8 cellular contexts compared by ENCODE assay signal in the genomic region with DNA sequence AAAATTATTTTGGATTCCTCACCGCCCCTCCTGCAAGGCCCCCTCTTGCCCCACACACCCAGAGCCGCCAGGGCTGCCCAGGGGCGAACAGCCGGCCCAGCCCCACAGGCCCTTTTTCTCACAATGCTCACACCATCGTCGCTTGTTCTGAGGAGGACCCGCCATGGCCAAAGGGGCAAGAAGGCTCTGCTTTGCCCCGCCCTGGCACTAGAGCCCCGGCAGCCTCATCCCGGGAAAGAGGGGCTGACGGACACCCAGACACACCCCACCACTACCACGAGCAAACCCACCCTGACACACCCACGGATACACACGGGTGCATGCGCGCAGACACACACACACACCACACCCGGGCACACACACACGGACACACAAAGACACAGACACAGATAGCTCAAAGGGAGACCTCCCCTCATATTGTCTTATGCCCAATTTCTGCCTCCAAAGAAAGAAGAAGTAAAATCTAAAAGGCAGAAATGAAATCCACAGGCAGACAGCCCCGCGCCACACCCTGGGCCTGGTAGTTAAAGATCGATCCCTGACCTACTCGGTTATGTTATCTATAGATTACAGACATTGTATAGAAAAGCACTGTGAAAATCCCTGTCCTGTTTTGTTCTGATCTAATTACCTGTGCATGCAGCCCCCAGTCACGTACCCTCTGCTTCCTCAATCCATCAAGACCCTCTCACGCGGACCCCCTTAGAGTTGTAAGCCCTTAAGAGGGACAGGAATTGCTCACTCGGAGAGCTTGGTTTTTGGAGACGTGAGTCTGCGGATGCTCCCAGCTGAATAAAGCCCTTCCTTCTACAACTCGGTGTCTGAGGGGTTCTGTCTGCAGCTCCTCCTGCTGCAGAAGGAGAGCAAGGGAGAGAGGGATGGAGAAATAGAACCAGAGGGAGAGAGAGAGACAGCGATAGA.
DNase-seq lines count a peak whose midpoint lies in the region; ATAC-seq and TF ChIP-seq lines count a peak whose summit lies in the region.
"Not testable (repeated sequence)": the region's sequence is repeated elsewhere in the genome, so short reads cannot be mapped to it uniquely, and the experiment has no call there.

No MANE protein-coding gene starts in this region.

- intact Hi-C loops in activated naive CD4-positive, alpha-beta T cell treated with anti-CD3 and anti-CD28 coated beads for 36 hours (cut with micrococcal nuclease) = not testable (repeated sequence)

- not testable (repeated sequence) for H2BK120ac ChIP-seq in neuronal stem cell (ENCODE audit: low read depth, low read length)

- not testable (repeated sequence) for H4K91ac ChIP-seq in neuronal stem cell (ENCODE audit: low read depth, low read length, poor library complexity)

- H2AK5ac ChIP-seq in neuronal stem cell (ENCODE audit: low read depth, low read length) = peak overlapping the region; percentile 96

- peak overlapping the region; percentile 24 for H4K8ac ChIP-seq in neuronal stem cell (ENCODE audit: low read depth, low read length)

- peak; percentile 15 for DNase-seq in Daoy (ENCODE audit: low read depth)
- DNase-seq in H4 (ENCODE audit: low spot score) = peak; percentile 9
- DNase-seq in RWPE2 (ENCODE audit: low spot score) = peak; percentile 67
- DNase-seq in activated naive CD4-positive, alpha-beta T cell treated with anti-CD3 and anti-CD28 coated beads for 36 hours = peak; percentile 28
- DNase-seq in endodermal cell = peak; percentile 80
- peak; percentile 44 for DNase-seq in inferior parietal cortex (ENCODE audit: extremely low spot score)
- DNase-seq in neuronal stem cell (ENCODE audit: low spot score) = not testable (repeated sequence)
- peak; percentile 52 for DNase-seq in superior temporal gyrus (ENCODE audit: extremely low spot score)

- whole genome bisulfite sequencing in endodermal cell (ENCODE audit: insufficient coverage in 1 of 2, insufficient read length in 1 of 2), 2 experiments = 17 to 21% methylated on average over 23 to 29 of the region's 30 CpGs
- no CpG with 5 or more reads among the region's 30 CpGs for WGBS in neuronal stem cell (ENCODE audit: extremely low coverage in 2 of 2, insufficient read length in 2 of 2, insufficient replicate concordance in 1 of 2), 2 donors

- H3K4me2 ChIP-seq in neuronal stem cell (ENCODE audit: insufficient read depth, low read length, poor library complexity, severe bottlenecking) = peak overlapping the region; percentile 15

- not testable (repeated sequence) for H3K23ac ChIP-seq in neuronal stem cell (ENCODE audit: low read depth, low read length, poor library complexity)

- H3K18ac ChIP-seq in neuronal stem cell (ENCODE audit: low read length) = peak overlapping the region; percentile 64

- not testable (repeated sequence) for H3K4ac ChIP-seq in neuronal stem cell (ENCODE audit: low read length)

- H3K9me3 Mint-ChIP-seq in activated naive CD4-positive, alpha-beta T cell treated with anti-CD3 and anti-CD28 coated beads for 36 hours = not testable (repeated sequence)
- peaks cover 30% of the 10 kb centered on the region for H3K9me3 Mint-ChIP-seq in endodermal cell

- peaks cover 54% of the 10 kb centered on the region for H3K27me3 Mint-ChIP-seq in activated naive CD4-positive, alpha-beta T cell treated with anti-CD3 and anti-CD28 coated beads for 36 hours (ENCODE audit: low read depth)
- peaks cover 70% of the 10 kb centered on the region for H3K27me3 Mint-ChIP-seq in endodermal cell (ENCODE audit: insufficient read depth)

- H2BK12ac ChIP-seq in neuronal stem cell (ENCODE audit: low read length) = not testable (repeated sequence)

- not testable (repeated sequence) for H3K27ac ChIP-seq in RWPE2 (ENCODE audit: poor library complexity, severe bottlenecking); endodermal cell (ENCODE audit: low read depth, low read length); neuronal stem cell (replicated peaks; ENCODE audit: low read length)

- H3K4me3 Mint-ChIP-seq in activated naive CD4-positive, alpha-beta T cell treated with anti-CD3 and anti-CD28 coated beads for 36 hours = peak overlapping the region; percentile 36
- peak overlapping the region; percentile 64 for H3K4me3 Mint-ChIP-seq in endodermal cell

- not testable (repeated sequence) for TF ChIP-seq CTCF in RWPE2 (IDR thresholded peaks at IDR 0.05; ENCODE audit: poor library complexity, severe bottlenecking); endodermal cell (conservative IDR thresholded peaks at IDR 0.05)

- not testable (repeated sequence) for H2BK5ac ChIP-seq in neuronal stem cell (ENCODE audit: low read length)

- not testable (repeated sequence) for H3K79me1 ChIP-seq in neuronal stem cell (ENCODE audit: low read depth, low read length)

- peak overlapping the region; percentile 84 for H2AFZ ChIP-seq in neuronal stem cell (ENCODE audit: low read length)

- peaks cover 35% of the 10 kb centered on the region for H3K27me3 ChIP-seq in RWPE2 (ENCODE audit: insufficient read depth, poor library complexity, severe bottlenecking)
- H3K27me3 ChIP-seq in endodermal cell (ENCODE audit: control insufficient read depth, insufficient read depth, low read length, poor library complexity, severe bottlenecking) = peaks cover 73% of the 10 kb centered on the region
- peaks cover 29 to 45% (median 37%) of the 10 kb centered on the region in 3 experiments for H3K27me3 ChIP-seq in neuronal stem cell (ENCODE audit: control insufficient read depth in 3 of 3, insufficient read depth in 3 of 3, low read depth in 1 of 3, low read length in 3 of 3)

- not testable (repeated sequence) for ATAC-seq in RWPE2 (ENCODE audit: low read depth)

- not testable (repeated sequence) for H3K9ac ChIP-seq in endodermal cell (ENCODE audit: extremely low read depth, low read length, poor library complexity, severe bottlenecking); neuronal stem cell (ENCODE audit: low read depth, low read length, poor library complexity)

- H2BK15ac ChIP-seq in neuronal stem cell (ENCODE audit: low read length) = not testable (repeated sequence)

- H3K36me3 Mint-ChIP-seq in activated naive CD4-positive, alpha-beta T cell treated with anti-CD3 and anti-CD28 coated beads for 36 hours (ENCODE audit: low read depth); endodermal cell (ENCODE audit: low read depth): not testable (repeated sequence)

- not testable (repeated sequence) for H3K27ac Mint-ChIP-seq in activated naive CD4-positive, alpha-beta T cell treated with anti-CD3 and anti-CD28 coated beads for 36 hours; endodermal cell

- not testable (repeated sequence) for H3K4me3 ChIP-seq in RWPE2 (ENCODE audit: severe bottlenecking)
- H3K4me3 ChIP-seq in endodermal cell (ENCODE audit: low read length) = peak overlapping the region; percentile 66
- peak overlapping the region; percentile 32 to 51 for H3K4me3 ChIP-seq in neuronal stem cell (ENCODE audit: low read length in 2 of 2)

- CTCF ChIA-PET in activated naive CD4-positive, alpha-beta T cell treated with anti-CD3 and anti-CD28 coated beads for 36 hours (lab: Charles Lee) = interaction anchor here (1.4 kb wide), 1 partner anchor 1017 kb away, joined by 3 read pairs; no protein-coding TSS in a partner anchor

- H3K36me3 ChIP-seq in RWPE2 (ENCODE audit: low read depth); endodermal cell (ENCODE audit: control insufficient read depth, insufficient read depth, low read length); neuronal stem cell (replicated peaks in 1 of 2; ENCODE audit: control insufficient read depth in 2 of 2, insufficient read depth in 2 of 2, low read length in 2 of 2): not testable (repeated sequence)

- not testable (repeated sequence) for H3K14ac ChIP-seq in neuronal stem cell (ENCODE audit: low read length)

- H3K9me3 ChIP-seq in RWPE2 (ENCODE audit: severe bottlenecking) = not testable (repeated sequence)
- H3K9me3 ChIP-seq in endodermal cell (ENCODE audit: control insufficient read depth, low read length) (peaks cover 18% of the 10 kb centered on the region), neuronal stem cell (replicated peaks in 1 of 2; ENCODE audit: control insufficient read depth in 2 of 2, insufficient read depth in 1 of 2, low read depth in 1 of 2, low read length in 2 of 2) (peaks cover 0 to 28% of the 10 kb centered on the region in 2 donors)

- peaks cover 33% of the 10 kb centered on the region for H3K4me1 Mint-ChIP-seq in activated naive CD4-positive, alpha-beta T cell treated with anti-CD3 and anti-CD28 coated beads for 36 hours (ENCODE audit: low read depth)
- peaks cover 20% of the 10 kb centered on the region for H3K4me1 Mint-ChIP-seq in endodermal cell

- not testable (repeated sequence) for H3K4me1 ChIP-seq in RWPE2 (ENCODE audit: insufficient read depth, poor library complexity, severe bottlenecking); endodermal cell (ENCODE audit: control insufficient read depth, insufficient read depth, low read length); neuronal stem cell (ENCODE audit: control insufficient read depth in 2 of 2, insufficient read depth in 1 of 2, low read depth in 1 of 2, low read length in 2 of 2)
